ENCODE assay signal across 1 cellular context in the genomic region with DNA sequence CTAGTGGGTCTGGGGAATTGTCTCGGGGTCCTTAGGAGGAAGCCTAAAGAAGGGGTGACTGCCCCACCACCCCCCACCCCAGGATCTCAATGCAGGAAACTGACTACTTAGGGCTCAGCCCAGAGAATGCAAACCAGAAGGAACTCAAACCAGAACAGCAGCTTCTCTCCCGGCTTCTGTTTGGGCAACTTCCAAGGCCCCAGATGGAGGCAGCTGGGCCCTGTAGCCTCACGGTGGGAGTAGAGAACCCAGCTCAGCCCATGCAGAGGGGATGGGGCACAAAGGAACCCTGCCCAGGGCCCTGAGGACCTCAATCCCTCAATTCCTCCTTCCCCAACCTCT.
TF ChIP-seq lines count a peak whose summit lies in the region.

No MANE protein-coding gene starts in this region.

TF ChIP-seq in H1, 55 proteins besides CTCF, POLR2A, EP300 and RAD21:
- TF ChIP-seq HDAC6 (IDR thresholded peaks at IDR 0.05; ENCODE audit: low read depth, low read length) (no peak), SIRT6 (IDR thresholded peaks at IDR 0.05; ENCODE audit: low read length) (no peak), JUN (IDR thresholded peaks at IDR 0.05; ENCODE audit: low read depth, low read length) (no peak), RXRA (IDR thresholded peaks at IDR 0.05; ENCODE audit: insufficient read depth, low read depth, low read length) (no peak), TEAD4 (IDR thresholded peaks at IDR 0.05; ENCODE audit: low read depth, low read length) (no peak), CHD1 (IDR thresholded peaks at IDR 0.05; ENCODE audit: low read depth, low read length) (no peak), TAF1 (IDR thresholded peaks at IDR 0.05; ENCODE audit: low read depth, low read length) (no peak), EZH2 (IDR thresholded peaks at IDR 0.05; ENCODE audit: low read depth, low read length, severe bottlenecking) (no peak), SUZ12 (IDR thresholded peaks at IDR 0.05; ENCODE audit: low read length) (no peak), MAFK (IDR thresholded peaks at IDR 0.05; ENCODE audit: low read depth, low read length) (no peak), HDAC2 (IDR thresholded peaks at IDR 0.05; ENCODE audit: borderline replicate concordance in 1 of 2, low read depth in 2 of 2, low read length in 2 of 2) (no peak), GABPA (IDR thresholded peaks at IDR 0.05; ENCODE audit: borderline replicate concordance, insufficient read depth, low read length) (no peak), BRCA1 (IDR thresholded peaks at IDR 0.05; ENCODE audit: low read depth, low read length) (no peak), POU5F1 (IDR thresholded peaks at IDR 0.05; ENCODE audit: low read depth, low read length) (no peak), SP1 (IDR thresholded peaks at IDR 0.05; ENCODE audit: low read depth, low read length) (no peak), NRF1 (IDR thresholded peaks at IDR 0.05; ENCODE audit: low read depth, low read length) (no peak), NANOG (IDR thresholded peaks at IDR 0.05; ENCODE audit: insufficient read depth, low read depth, low read length, poor library complexity, severe bottlenecking) (no peak), ZNF274 (IDR thresholded peaks at IDR 0.05; ENCODE audit: borderline replicate concordance, extremely low read depth, low read length) (no peak), EGR1 (IDR thresholded peaks at IDR 0.05; ENCODE audit: borderline replicate concordance, low read depth, low read length) (no peak)
- TF ChIP-seq, protein P1, sequence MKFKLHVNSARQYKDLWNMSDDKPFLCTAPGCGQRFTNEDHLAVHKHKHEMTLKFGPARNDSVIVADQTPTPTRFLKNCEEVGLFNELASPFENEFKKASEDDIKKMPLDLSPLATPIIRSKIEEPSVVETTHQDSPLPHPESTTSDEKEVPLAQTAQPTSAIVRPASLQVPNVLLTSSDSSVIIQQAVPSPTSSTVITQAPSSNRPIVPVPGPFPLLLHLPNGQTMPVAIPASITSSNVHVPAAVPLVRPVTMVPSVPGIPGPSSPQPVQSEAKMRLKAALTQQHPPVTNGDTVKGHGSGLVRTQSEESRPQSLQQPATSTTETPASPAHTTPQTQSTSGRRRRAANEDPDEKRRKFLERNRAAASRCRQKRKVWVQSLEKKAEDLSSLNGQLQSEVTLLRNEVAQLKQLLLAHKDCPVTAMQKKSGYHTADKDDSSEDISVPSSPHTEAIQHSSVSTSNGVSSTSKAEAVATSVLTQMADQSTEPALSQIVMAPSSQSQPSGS (IDR thresholded peaks at IDR 0.05; ENCODE audit: low read length) = no peak
